1 cellular context compared by ENCODE assay signal in the genomic region with DNA sequence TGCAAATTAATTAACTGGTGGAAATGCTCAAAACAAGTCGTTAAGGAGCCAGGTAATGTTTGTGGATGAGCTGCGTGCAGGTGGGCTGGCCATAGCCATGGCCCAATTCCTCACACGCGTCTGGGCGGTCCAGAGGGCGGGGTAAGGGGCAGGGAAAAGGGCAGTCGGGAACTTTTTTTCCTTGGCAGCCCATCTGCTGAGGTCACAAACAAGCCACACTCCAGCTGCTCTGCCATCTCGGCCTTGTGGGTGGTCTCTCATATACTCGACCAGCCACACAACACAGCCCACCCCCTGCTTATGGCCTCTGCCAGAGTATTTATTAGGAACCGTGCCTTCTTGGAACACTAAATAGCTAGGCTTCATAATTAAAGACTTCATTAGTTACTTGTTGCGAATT.
TF ChIP-seq lines count a peak whose summit lies in the region.

No MANE protein-coding gene starts in this region.

TF ChIP-seq in SK-N-SH, 30 proteins besides CTCF, POLR2A, EP300 and RAD21 (continued from another document):
- TF ChIP-seq, protein P1, sequence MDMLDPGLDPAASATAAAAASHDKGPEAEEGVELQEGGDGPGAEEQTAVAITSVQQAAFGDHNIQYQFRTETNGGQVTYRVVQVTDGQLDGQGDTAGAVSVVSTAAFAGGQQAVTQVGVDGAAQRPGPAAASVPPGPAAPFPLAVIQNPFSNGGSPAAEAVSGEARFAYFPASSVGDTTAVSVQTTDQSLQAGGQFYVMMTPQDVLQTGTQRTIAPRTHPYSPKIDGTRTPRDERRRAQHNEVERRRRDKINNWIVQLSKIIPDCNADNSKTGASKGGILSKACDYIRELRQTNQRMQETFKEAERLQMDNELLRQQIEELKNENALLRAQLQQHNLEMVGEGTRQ (IDR thresholded peaks at IDR 0.05; ENCODE audit: borderline replicate concordance, low read depth, low read length) = no peak
- TF ChIP-seq SMC3 (IDR thresholded peaks at IDR 0.05; ENCODE audit: low read depth, low read length) (no peak), RXRA (IDR thresholded peaks at IDR 0.05; ENCODE audit: borderline replicate concordance, low read depth) (no peak), YY1 (IDR thresholded peaks at IDR 0.05; ENCODE audit: low read depth) (no peak), ELF1 (IDR thresholded peaks at IDR 0.05) (no peak), TEAD4 (IDR thresholded peaks at IDR 0.05; ENCODE audit: borderline replicate concordance, insufficient read depth) (no peak), NFIC (IDR thresholded peaks at IDR 0.05; ENCODE audit: borderline replicate concordance) (no peak), MEF2A (IDR thresholded peaks at IDR 0.05; ENCODE audit: borderline replicate concordance, low read depth) (no peak), RCOR1 (IDR thresholded peaks at IDR 0.05; ENCODE audit: low read length) (no peak)
- TF ChIP-seq, protein P2, sequence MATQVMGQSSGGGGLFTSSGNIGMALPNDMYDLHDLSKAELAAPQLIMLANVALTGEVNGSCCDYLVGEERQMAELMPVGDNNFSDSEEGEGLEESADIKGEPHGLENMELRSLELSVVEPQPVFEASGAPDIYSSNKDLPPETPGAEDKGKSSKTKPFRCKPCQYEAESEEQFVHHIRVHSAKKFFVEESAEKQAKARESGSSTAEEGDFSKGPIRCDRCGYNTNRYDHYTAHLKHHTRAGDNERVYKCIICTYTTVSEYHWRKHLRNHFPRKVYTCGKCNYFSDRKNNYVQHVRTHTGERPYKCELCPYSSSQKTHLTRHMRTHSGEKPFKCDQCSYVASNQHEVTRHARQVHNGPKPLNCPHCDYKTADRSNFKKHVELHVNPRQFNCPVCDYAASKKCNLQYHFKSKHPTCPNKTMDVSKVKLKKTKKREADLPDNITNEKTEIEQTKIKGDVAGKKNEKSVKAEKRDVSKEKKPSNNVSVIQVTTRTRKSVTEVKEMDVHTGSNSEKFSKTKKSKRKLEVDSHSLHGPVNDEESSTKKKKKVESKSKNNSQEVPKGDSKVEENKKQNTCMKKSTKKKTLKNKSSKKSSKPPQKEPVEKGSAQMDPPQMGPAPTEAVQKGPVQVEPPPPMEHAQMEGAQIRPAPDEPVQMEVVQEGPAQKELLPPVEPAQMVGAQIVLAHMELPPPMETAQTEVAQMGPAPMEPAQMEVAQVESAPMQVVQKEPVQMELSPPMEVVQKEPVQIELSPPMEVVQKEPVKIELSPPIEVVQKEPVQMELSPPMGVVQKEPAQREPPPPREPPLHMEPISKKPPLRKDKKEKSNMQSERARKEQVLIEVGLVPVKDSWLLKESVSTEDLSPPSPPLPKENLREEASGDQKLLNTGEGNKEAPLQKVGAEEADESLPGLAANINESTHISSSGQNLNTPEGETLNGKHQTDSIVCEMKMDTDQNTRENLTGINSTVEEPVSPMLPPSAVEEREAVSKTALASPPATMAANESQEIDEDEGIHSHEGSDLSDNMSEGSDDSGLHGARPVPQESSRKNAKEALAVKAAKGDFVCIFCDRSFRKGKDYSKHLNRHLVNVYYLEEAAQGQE (IDR thresholded peaks at IDR 0.05; ENCODE audit: low read depth, low read length) = no peak
